11 cellular contexts compared by ENCODE assay signal in the genomic region with DNA sequence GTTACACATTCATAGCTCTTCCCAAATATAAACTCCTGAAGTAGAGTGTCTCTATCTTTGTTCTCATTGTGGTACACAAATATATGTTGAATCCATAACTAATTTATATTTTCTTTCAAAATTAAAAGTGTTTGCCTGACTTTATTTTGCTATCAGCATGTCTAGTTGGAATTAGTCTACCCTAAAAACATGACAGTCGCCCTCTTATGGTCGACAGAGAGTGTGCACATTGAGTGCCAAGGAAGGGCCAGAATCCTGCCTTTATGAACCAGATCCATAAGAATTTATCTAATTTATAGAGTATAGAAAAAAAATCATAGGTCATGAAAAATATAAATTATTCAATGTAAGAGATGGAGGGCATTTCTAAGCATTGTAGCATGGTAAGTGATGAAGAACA. TPM values are rescaled to one million over a fixed set of nuclear protein-coding genes. Genes with fewer than 3 reads are reported as not detected.
DNase-seq lines count a peak whose midpoint lies in the region; TF ChIP-seq lines count a peak whose summit lies in the region.
"Had no signal": no experiment of that assay in that cellular context is flagged by ENCODE, and none has a peak within 500 bp of the region (broad histone marks: within the 10 kb centered on the region; RNA-seq: fewer than 3 reads in every experiment).

No MANE protein-coding gene starts in this region.

- BruUV-seq in PC-9 (replicated peaks; lab: Mats Ljungman, UMichigan) = no TSS peak

- intact Hi-C loops in PC-9 (cut with micrococcal nuclease; ENCODE audit: unreplicated experiment) = no loop called here
- intact Hi-C loops in activated T-helper 1 cell treated with anti-CD3 and anti-CD28 coated beads, Interleukin-12 subunit alpha, Interleukin-12 subunit beta, Interleukin-2, Interleukin-4 antibody, amounts not matched to agents 30 ng/mL and 10 ng/mL and 1 ng/mL, durations not matched to agents 14 hours and 24 hours and 36 hours (cut with micrococcal nuclease) = no loop called here

- no peak overlapping the region for H2AFZ ChIP-seq in PC-9

- H3K36me3 ChIP-seq in PC-9 (ENCODE audit: low read depth) (no peaks in the 10 kb centered on the region), suprapubic skin (no peaks in the 10 kb centered on the region)

- H3K27me3 Mint-ChIP-seq in mesothelial cell of epicardium (ENCODE audit: low read depth) = peaks cover 23% of the 10 kb centered on the region
- H3K27me3 Mint-ChIP-seq in activated T-helper 1 cell treated with anti-CD3 and anti-CD28 coated beads, Interleukin-12 subunit alpha, Interleukin-12 subunit beta, Interleukin-2, Interleukin-4 antibody, amounts not matched to agents 30 ng/mL and 10 ng/mL and 1 ng/mL, durations not matched to agents 14 hours and 24 hours and 36 hours (ENCODE audit: insufficient read depth) = no peaks in the 10 kb centered on the region

- no peaks in the 10 kb centered on the region for H3K79me2 ChIP-seq in PC-9 (ENCODE audit: low read depth)

- DNase-seq in GM10248 (ENCODE audit: extremely low spot score) (no peak), HEK293T (ENCODE audit: extremely low spot score) (peak; percentile 18), PC-9 (no peak), mesothelial cell of epicardium (ENCODE audit: low spot score in 2 of 2, unreplicated experiment in 2 of 2) (no peak), suprapubic skin (ENCODE audit: low spot score in 2 of 2) (no peak), NCI-H2227 treated with DMSO at 0.1 percent for 48 hours (lab: John Stamatoyannopoulos, UW) (no peak)
- DNase-seq in activated CD4-positive, CD25-positive, alpha-beta regulatory T cell treated with anti-CD3 and anti-CD28 coated beads, Interleukin-2, amount 50 U/mL, for 72 hours = no peak
- no peak for DNase-seq in activated T-helper 1 cell treated with anti-CD3 and anti-CD28 coated beads, Interleukin-12 subunit alpha, Interleukin-12 subunit beta, Interleukin-2, Interleukin-4 antibody, amounts not matched to agents 30 ng/mL and 10 ng/mL and 1 ng/mL, durations not matched to agents 14 hours and 24 hours and 36 hours (ENCODE audit: low spot score)
- DNase-seq: substantia nigra had no signal

- no peak for TF ChIP-seq POLR2A in suprapubic skin (IDR thresholded peaks at IDR 0.05)

- H3K4me2 ChIP-seq in PC-9 = no peak overlapping the region

- no peak overlapping the region for H3K27ac ChIP-seq in PC-9
- no peak overlapping the region for H3K27ac ChIP-seq in suprapubic skin

- no peak for TF ChIP-seq EP300 in suprapubic skin (IDR thresholded peaks at IDR 0.05)

- WGBS in suprapubic skin = 17% methylated on average over 2 of the region's 2 CpGs

- no peaks in the 10 kb centered on the region for H3K9me2 ChIP-seq in PC-9 (ENCODE audit: insufficient read depth)

- no peaks in the 10 kb centered on the region for H3K4me1 Mint-ChIP-seq in mesothelial cell of epicardium
- H3K4me1 Mint-ChIP-seq in activated T-helper 1 cell treated with anti-CD3 and anti-CD28 coated beads, Interleukin-12 subunit alpha, Interleukin-12 subunit beta, Interleukin-2, Interleukin-4 antibody, amounts not matched to agents 30 ng/mL and 10 ng/mL and 1 ng/mL, durations not matched to agents 14 hours and 24 hours and 36 hours (ENCODE audit: low read depth) = no peaks in the 10 kb centered on the region

- no peak overlapping the region for H3K27ac Mint-ChIP-seq in mesothelial cell of epicardium
- no peak overlapping the region for H3K27ac Mint-ChIP-seq in activated T-helper 1 cell treated with anti-CD3 and anti-CD28 coated beads, Interleukin-12 subunit alpha, Interleukin-12 subunit beta, Interleukin-2, Interleukin-4 antibody, amounts not matched to agents 30 ng/mL and 10 ng/mL and 1 ng/mL, durations not matched to agents 14 hours and 24 hours and 36 hours

- CTCF ChIA-PET in GM10248 (lab: Yijun Ruan, JAX) (interaction anchor here (1.0 to 1.6 kb wide), 2 partner anchors 10 to 72 kb away, joined by 3 read pairs; no protein-coding TSS in a partner anchor), HEK293T (lab: Yijun Ruan, JAX) (no interaction called here), PC-9 (lab: Charles Lee) (no interaction called here)

- TF ChIP-seq CTCF in GM10248 (IDR thresholded peaks at IDR 0.05; ENCODE audit: control extremely low read depth, extremely low read depth, low read depth, missing control alignments) (peak; percentile 27), PC-9 (conservative IDR thresholded peaks at IDR 0.05) (peak; percentile 57), mesothelial cell of epicardium (IDR thresholded peaks at IDR 0.05; ENCODE audit: unreplicated experiment) (peak; percentile 30), suprapubic skin (IDR thresholded peaks at IDR 0.05) (no peak)

- no peak overlapping the region for H3K4me3 ChIP-seq in PC-9
- no peak overlapping the region for H3K4me3 ChIP-seq in suprapubic skin

- H3K4me1 ChIP-seq in PC-9 (replicated peaks; ENCODE audit: insufficient read depth) = no peaks in the 10 kb centered on the region
- no peaks in the 10 kb centered on the region for H3K4me1 ChIP-seq in suprapubic skin

- no peaks in the 10 kb centered on the region for H3K27me3 ChIP-seq in PC-9 (ENCODE audit: insufficient read depth, low read depth)
- H3K27me3 ChIP-seq in suprapubic skin = no peaks in the 10 kb centered on the region

- H3K9me3 Mint-ChIP-seq in mesothelial cell of epicardium = no peaks in the 10 kb centered on the region
- H3K9me3 Mint-ChIP-seq in activated T-helper 1 cell treated with anti-CD3 and anti-CD28 coated beads, Interleukin-12 subunit alpha, Interleukin-12 subunit beta, Interleukin-2, Interleukin-4 antibody, amounts not matched to agents 30 ng/mL and 10 ng/mL and 1 ng/mL, durations not matched to agents 14 hours and 24 hours and 36 hours = no peaks in the 10 kb centered on the region

- no peaks in the 10 kb centered on the region for H3K36me3 Mint-ChIP-seq in mesothelial cell of epicardium
- H3K36me3 Mint-ChIP-seq in activated T-helper 1 cell treated with anti-CD3 and anti-CD28 coated beads, Interleukin-12 subunit alpha, Interleukin-12 subunit beta, Interleukin-2, Interleukin-4 antibody, amounts not matched to agents 30 ng/mL and 10 ng/mL and 1 ng/mL, durations not matched to agents 14 hours and 24 hours and 36 hours (ENCODE audit: low read depth) = no peaks in the 10 kb centered on the region

- POLR2A ChIA-PET in GM10248 (lab: Yijun Ruan, JAX) = no interaction called here
- POLR2A ChIA-PET in HEK293T (lab: Yijun Ruan, JAX) = no interaction called here
- POLR2A ChIA-PET in PC-9 (lab: Charles Lee; ENCODE audit: unreplicated experiment) = no interaction called here

- no peak overlapping the region for H3K4me3 Mint-ChIP-seq in mesothelial cell of epicardium
- H3K4me3 Mint-ChIP-seq in activated T-helper 1 cell treated with anti-CD3 and anti-CD28 coated beads, Interleukin-12 subunit alpha, Interleukin-12 subunit beta, Interleukin-2, Interleukin-4 antibody, amounts not matched to agents 30 ng/mL and 10 ng/mL and 1 ng/mL, durations not matched to agents 14 hours and 24 hours and 36 hours = no peak overlapping the region

- H3K9me3 ChIP-seq in PC-9 (ENCODE audit: insufficient read depth, low read depth) (no peaks in the 10 kb centered on the region), suprapubic skin (no peaks in the 10 kb centered on the region)

- H3F3A ChIP-seq in PC-9 (ENCODE audit: insufficient read depth, low read depth) = no peaks in the 10 kb centered on the region

- no peaks in the 10 kb centered on the region for H4K20me1 ChIP-seq in PC-9 (ENCODE audit: insufficient read depth)

TF ChIP-seq in HEK293T, 16 proteins besides CTCF, POLR2A, EP300 and RAD21:
- TF ChIP-seq TARDBP (IDR thresholded peaks at IDR 0.05) (no peak), ELF4 (IDR thresholded peaks at IDR 0.05) (no peak), LEF1 (IDR thresholded peaks at IDR 0.05; ENCODE audit: borderline replicate concordance) (no peak), SUZ12 (IDR thresholded peaks at IDR 0.05) (no peak), FOXK2 (IDR thresholded peaks at IDR 0.05) (no peak), NFRKB (IDR thresholded peaks at IDR 0.05) (no peak), ZNF384 (IDR thresholded peaks at IDR 0.05) (no peak)
- TF ChIP-seq, protein P1, sequence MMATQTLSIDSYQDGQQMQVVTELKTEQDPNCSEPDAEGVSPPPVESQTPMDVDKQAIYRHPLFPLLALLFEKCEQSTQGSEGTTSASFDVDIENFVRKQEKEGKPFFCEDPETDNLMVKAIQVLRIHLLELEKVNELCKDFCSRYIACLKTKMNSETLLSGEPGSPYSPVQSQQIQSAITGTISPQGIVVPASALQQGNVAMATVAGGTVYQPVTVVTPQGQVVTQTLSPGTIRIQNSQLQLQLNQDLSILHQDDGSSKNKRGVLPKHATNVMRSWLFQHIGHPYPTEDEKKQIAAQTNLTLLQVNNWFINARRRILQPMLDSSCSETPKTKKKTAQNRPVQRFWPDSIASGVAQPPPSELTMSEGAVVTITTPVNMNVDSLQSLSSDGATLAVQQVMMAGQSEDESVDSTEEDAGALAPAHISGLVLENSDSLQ (IDR thresholded peaks at IDR 0.05) = no peak

RNA-seq across cellular contexts. Expression of gene DEFB112, which starts 12.3 kb away (rescaled TPM):
- not detected in 2 replicates for total RNA-seq in PC-9 (2021)
- not detected in 3 replicates for total RNA-seq in mesothelial cell of epicardium
- total RNA-seq in activated T-helper 1 cell treated with anti-CD3 and anti-CD28 coated beads, Interleukin-12 subunit alpha, Interleukin-12 subunit beta, Interleukin-2, Interleukin-4 antibody, amounts not matched to agents 30 ng/mL and 10 ng/mL and 1 ng/mL, durations not matched to agents 14 hours and 24 hours and 36 hours = not detected in 2 replicates
- not detected for total RNA-seq in suprapubic skin
- total RNA-seq: frontal cortex; T-helper 2 cell treated with Interferon-gamma antibody and Interleukin-4, amounts not matched to agents 100 ng/mL and 5 ng/mL, for 36 hours had no signal

RNA-seq across cellular contexts. Expression of gene DEFB110, which starts 40.3 kb away (rescaled TPM):
- total RNA-seq in PC-9 (2021) (not detected in 2 replicates), mesothelial cell of epicardium (not detected in 3 replicates), suprapubic skin (not detected)
- not detected in 2 replicates for total RNA-seq in activated T-helper 1 cell treated with anti-CD3 and anti-CD28 coated beads, Interleukin-12 subunit alpha, Interleukin-12 subunit beta, Interleukin-2, Interleukin-4 antibody, amounts not matched to agents 30 ng/mL and 10 ng/mL and 1 ng/mL, durations not matched to agents 14 hours and 24 hours and 36 hours
- total RNA-seq: frontal cortex; T-helper 2 cell treated with Interferon-gamma antibody and Interleukin-4, amounts not matched to agents 100 ng/mL and 5 ng/mL, for 36 hours had no signal

Comparison
In these comparisons a context has a peak if more than half of its experiments do, and no peak if none do; other contexts are left out.
1. CTCF ChIP-seq: peak in GM10248 (single experiment), PC-9 (single experiment) and mesothelial cell of epicardium (single experiment); none in suprapubic skin (0 of 2).